In the genomic region with DNA sequence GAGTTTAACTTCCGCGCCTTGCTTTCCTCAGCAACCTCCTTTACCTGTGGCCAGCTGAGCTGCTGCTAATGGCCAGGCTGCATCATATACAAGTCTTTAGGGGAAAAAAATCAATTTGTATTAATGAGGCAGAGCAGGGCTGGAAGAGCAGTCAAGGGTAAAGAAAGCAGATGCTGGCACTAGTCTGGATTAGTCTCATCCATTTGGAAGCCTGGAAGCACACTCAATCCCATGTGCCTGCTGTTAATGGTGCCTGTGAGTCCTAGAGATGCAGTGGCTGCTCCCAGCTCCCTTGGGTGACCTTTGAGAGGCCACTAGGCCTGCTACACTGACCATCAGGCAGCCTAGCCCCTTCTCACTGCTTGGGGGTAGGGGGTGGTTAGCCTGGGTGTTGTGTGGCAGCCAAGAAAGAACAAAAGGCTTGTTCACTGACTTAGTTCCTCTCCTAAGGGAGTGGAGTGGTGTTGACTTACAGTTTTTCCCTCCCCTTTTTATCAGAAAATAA, we compare ENCODE assay signal across 9 cellular contexts. TPM values are rescaled to one million over a fixed set of nuclear protein-coding genes. Genes with fewer than 3 reads are reported as not detected.
DNase-seq lines count a peak whose midpoint lies in the region; ATAC-seq and TF ChIP-seq lines count a peak whose summit lies in the region.
"Had no signal": no experiment of that assay in that cellular context is flagged by ENCODE, and none has a peak within 500 bp of the region (broad histone marks: within the 10 kb centered on the region; RNA-seq: fewer than 3 reads in every experiment).

No MANE protein-coding gene starts in this region.

- H3K27ac ChIP-seq in skin epidermis = peak overlapping the region in 15 of 21 experiments; percentile 3 to 99 (median 68)
- H3K27ac ChIP-seq: GM23248 had no signal

- H3K4me1 Mint-ChIP-seq in effector memory CD8-positive, alpha-beta T cell (ENCODE audit: low read depth in 2 of 2) = peaks cover 58 to 70% of the 10 kb centered on the region in 2 donors
- peaks cover 43% of the 10 kb centered on the region for H3K4me1 Mint-ChIP-seq in endothelial cell (ENCODE audit: unreplicated experiment)

- no peaks in the 10 kb centered on the region for H3K27me3 Mint-ChIP-seq in effector memory CD8-positive, alpha-beta T cell
- H3K27me3 Mint-ChIP-seq in endothelial cell (ENCODE audit: unreplicated experiment) = peaks cover 17% of the 10 kb centered on the region

- ATAC-seq in effector memory CD8-positive, alpha-beta T cell (replicated peaks) = no peak
- ATAC-seq in left lobe of liver = no peak

- H3K36me3 Mint-ChIP-seq in effector memory CD8-positive, alpha-beta T cell (ENCODE audit: insufficient read depth) = peaks cover 100% of the 10 kb centered on the region
- peaks cover 34% of the 10 kb centered on the region for H3K36me3 Mint-ChIP-seq in endothelial cell (ENCODE audit: low read depth, unreplicated experiment)

- H3K9me3 Mint-ChIP-seq in effector memory CD8-positive, alpha-beta T cell = no peaks in the 10 kb centered on the region
- no peaks in the 10 kb centered on the region for H3K9me3 Mint-ChIP-seq in endothelial cell (ENCODE audit: unreplicated experiment)

- peak; percentile 21 for DNase-seq in NCI-H2196 (lab: John Stamatoyannopoulos, UW; ENCODE audit: unreplicated experiment)
- no peak for DNase-seq in NCI-H2196 treated with DMSO at 0.1 percent for 48 hours (lab: John Stamatoyannopoulos, UW; ENCODE audit: unreplicated experiment)
- DNase-seq in NCI-H82 treated with DMSO at 0.1 percent for 48 hours (lab: John Stamatoyannopoulos, UW; ENCODE audit: unreplicated experiment) = peak; percentile 87
- DNase-seq in effector memory CD8-positive, alpha-beta T cell = no peak
- no peak for DNase-seq in left lobe of liver (ENCODE audit: low spot score)
- no peak for DNase-seq in GM20000 (ENCODE audit: low spot score)
- DNase-seq in endothelial cell (ENCODE audit: low spot score) = no peak
- DNase-seq: GM23248 had no signal

- no peak overlapping the region for H3K4me3 ChIP-seq in skin epidermis
- H3K4me3 ChIP-seq: GM23248 had no signal

- no peak for TF ChIP-seq CTCF in GM20000 (IDR thresholded peaks at IDR 0.05; ENCODE audit: extremely low read depth, missing control alignments)
- TF ChIP-seq CTCF in endothelial cell (IDR thresholded peaks at IDR 0.05; ENCODE audit: unreplicated experiment) = no peak

- peak overlapping the region; percentile 99 to 100 for H3K27ac Mint-ChIP-seq in effector memory CD8-positive, alpha-beta T cell
- H3K27ac Mint-ChIP-seq in endothelial cell (ENCODE audit: unreplicated experiment) = no peak overlapping the region

- peak overlapping the region; percentile 51 to 83 for H3K4me3 Mint-ChIP-seq in effector memory CD8-positive, alpha-beta T cell
- no peak overlapping the region for H3K4me3 Mint-ChIP-seq in endothelial cell (ENCODE audit: unreplicated experiment)

RNA-seq across cellular contexts. Expression of a gene that starts 8.0 kb away (rescaled TPM):
- total RNA-seq in left lobe of liver = 3.2 TPM
- 13.4 TPM for total RNA-seq in endothelial cell (ENCODE audit: unreplicated experiment)

Comparison
In these comparisons a context has a peak if more than half of its experiments do, and no peak if none do; other contexts are left out.
1. DNase-seq: peak in NCI-H2196 (single experiment) and NCI-H82 treated with DMSO at 0.1 percent for 48 hours (single experiment); none in NCI-H2196 treated with DMSO at 0.1 percent for 48 hours (single experiment), effector memory CD8-positive, alpha-beta T cell (0 of 3), left lobe of liver (single experiment), GM20000 (single experiment) and endothelial cell (single experiment).